Comparison of ENCODE assay signal across 22 cellular contexts in the genomic region with DNA sequence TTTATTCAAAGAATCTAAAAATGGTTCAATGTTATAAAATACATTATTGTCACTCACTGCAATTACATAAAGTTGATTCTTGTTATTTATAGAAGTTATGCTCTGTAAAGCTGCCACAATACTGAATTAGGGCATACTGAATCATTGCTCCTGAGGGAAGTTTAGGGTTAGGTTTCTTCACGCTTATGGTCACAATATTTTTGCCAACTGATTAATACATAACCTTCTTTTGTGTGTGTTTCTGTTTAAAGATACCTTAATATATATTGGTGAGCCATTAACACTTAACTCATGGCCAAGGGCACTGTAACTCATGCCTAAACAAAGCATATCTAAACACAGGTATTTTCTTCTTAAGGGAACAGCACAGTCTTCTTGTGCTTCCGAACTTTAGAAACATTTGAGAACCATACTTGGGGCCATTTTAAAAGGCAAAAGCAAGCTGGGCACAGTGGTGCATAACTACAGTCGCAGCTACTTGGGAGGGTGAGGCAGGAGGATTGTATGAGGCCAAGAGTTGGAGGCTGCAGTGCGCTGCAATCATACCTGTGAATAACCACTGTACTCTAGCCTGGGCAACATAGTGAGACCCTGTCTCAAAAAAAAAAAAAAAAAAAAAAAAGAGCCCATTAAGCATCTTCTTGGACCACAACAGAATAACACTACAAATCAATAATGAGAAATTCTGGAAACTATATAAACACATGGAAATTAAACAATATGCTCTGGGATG.
"Had no signal": no experiment of that assay in that cellular context is flagged by ENCODE, and none has a peak within 500 bp of the region (broad histone marks: within the 10 kb centered on the region; RNA-seq: fewer than 3 reads in every experiment).

No MANE protein-coding gene starts in this region.

- FAIRE-seq: kidney had no signal

- H3K9me3 ChIP-seq: colonic mucosa, prostate gland, upper lobe of left lung, uterus had no signal

- DNase-seq: colonic mucosa; dermis blood vessel endothelial cell; gastrocnemius medialis; glutamatergic neuron; kidney; left colon; left ventricle myocardium superior; mesendoderm; naive B cell; retina; spleen; stimulated activated CD4-positive, alpha-beta T cell treated with anti-CD3 and anti-CD28 coated beads, Interleukin-15, amount 100 ng/mL, for 24 hours; stimulated activated CD4-positive, alpha-beta T cell treated with anti-CD3 and anti-CD28 coated beads, Interleukin-1b, Interleukin-23, amount 100 ng/mL, for 48 hours; stimulated activated CD4-positive, alpha-beta T cell treated with anti-CD3 and anti-CD28 coated beads, Interleukin-4, amount 100 ng/mL, for 24 hours; tibial artery; upper lobe of left lung; uterus had no signal

- H3K9ac ChIP-seq: parathyroid adenoma had no signal

- ATAC-seq: gastrocnemius medialis; left colon; left ventricle myocardium superior; sciatic nerve; stimulated activated memory B cell treated with anti-CD40 and anti-IgM and Interleukin-4, amounts not matched to agents 10 μg/mL and 1 μg/mL and 100 μg/mL, for 72 hours had no signal

- H3K27me3 ChIP-seq: colonic mucosa, gastrocnemius medialis, spleen, tibial artery, upper lobe of left lung, uterus had no signal

- H3K4me1 ChIP-seq: colonic mucosa, parathyroid adenoma, prostate gland, tibial artery, uterus had no signal

- H3K4me3 ChIP-seq: colonic mucosa, gastrocnemius medialis, lung, prostate gland, spleen, tibial artery, upper lobe of left lung, uterus had no signal

- H3K27ac ChIP-seq: colonic mucosa, gastrocnemius medialis, parathyroid adenoma, prostate gland, spleen, tibial artery, upper lobe of left lung, uterus had no signal

- H2AFZ ChIP-seq: parathyroid adenoma had no signal

- H3K36me3 ChIP-seq: colonic mucosa, prostate gland, uterus had no signal
